26 cellular contexts compared by ENCODE assay signal in genomic region chr3:177992993-177993969, GRCh38.
DNase-seq lines count a peak whose midpoint lies in the region; ATAC-seq, FAIRE-seq and TF ChIP-seq lines count a peak whose summit lies in the region.
"Had no signal": no experiment of that assay in that cellular context is flagged by ENCODE, and none has a peak within 500 bp of the region (broad histone marks: within the 10 kb centered on the region; RNA-seq: fewer than 3 reads in every experiment).

No MANE protein-coding gene starts in this region.

- CTCF ChIA-PET in MCF 10A (lab: Yijun Ruan, JAX), result no interaction called here

- H3K27ac ChIP-seq in breast epithelium (no peak overlapping the region), upper lobe of right lung (no peak overlapping the region)
- H3K27ac ChIP-seq: SJCRH30 had no signal

- intact Hi-C loops in MCF 10A (cut with micrococcal nuclease), result no loop called here
- intact Hi-C loops in breast epithelium (cut with DNase I; ENCODE audit: low total_unique reads), result no loop called here
- intact Hi-C loops in upper lobe of right lung (cut with DNase I), result no loop called here

- no peak for TF ChIP-seq POLR2A in breast epithelium (IDR thresholded peaks at IDR 0.05)

- H3K27me3 ChIP-seq in breast epithelium (no peaks in the 10 kb centered on the region), upper lobe of right lung (no peaks in the 10 kb centered on the region)
- H3K27me3 ChIP-seq: BE2C, SJCRH30 had no signal

- FAIRE-seq in TTC549 (lab: Jason Lieb, UNC), result peak; percentile 93
- FAIRE-seq: D721Med had no signal

- H3K4me3 ChIP-seq in breast epithelium, result no peak overlapping the region
- no peak overlapping the region for H3K4me3 ChIP-seq in fibroblast of villous mesenchyme (ENCODE audit: low read depth, low read length)
- H3K4me3 ChIP-seq in upper lobe of right lung, result no peak overlapping the region
- H3K4me3 ChIP-seq: GM23338, SJCRH30 had no signal

- TF ChIP-seq CTCF in MCF 10A (IDR thresholded peaks at IDR 0.05; ENCODE audit: unreplicated experiment) (no peak), breast epithelium (IDR thresholded peaks at IDR 0.05) (no peak), fibroblast of villous mesenchyme (IDR thresholded peaks at IDR 0.05; ENCODE audit: insufficient read depth, low read depth, low read length) (no peak), upper lobe of right lung (IDR thresholded peaks at IDR 0.05) (no peak)

- H3K27ac Mint-ChIP-seq in MCF 10A (ENCODE audit: low read depth, unreplicated experiment), result peak overlapping the region; percentile 14
- H3K27ac Mint-ChIP-seq: CD14-positive monocyte; CD8-positive, alpha-beta memory T cell; GM23338; H9 had no signal

- no peaks in the 10 kb centered on the region for H3K9me3 Mint-ChIP-seq in MCF 10A (ENCODE audit: unreplicated experiment)
- H3K9me3 Mint-ChIP-seq: CD8-positive, alpha-beta memory T cell; GM23338; H9 had no signal

- POLR2A ChIA-PET in MCF 10A (lab: Yijun Ruan, JAX), result interaction anchor here (0.5 to 0.6 kb wide), 2 partner anchors 385 to 1681 kb away, joined by 3 read pairs; no protein-coding TSS in a partner anchor

- no peaks in the 10 kb centered on the region for H3K36me3 Mint-ChIP-seq in MCF 10A (ENCODE audit: insufficient read depth, unreplicated experiment)
- H3K36me3 Mint-ChIP-seq: CD14-positive monocyte; CD8-positive, alpha-beta memory T cell had no signal

- no peaks in the 10 kb centered on the region for H3K27me3 Mint-ChIP-seq in MCF 10A (ENCODE audit: insufficient read depth, unreplicated experiment)
- H3K27me3 Mint-ChIP-seq: CD8-positive, alpha-beta memory T cell had no signal

- H3K36me3 ChIP-seq in breast epithelium (no peaks in the 10 kb centered on the region), upper lobe of right lung (no peaks in the 10 kb centered on the region)
- H3K36me3 ChIP-seq: BE2C, SJCRH30 had no signal

- DNase-seq in MCF 10A (ENCODE audit: unreplicated experiment) (no peak), breast epithelium (ENCODE audit: low spot score in 2 of 2) (no peak), fibroblast of villous mesenchyme (ENCODE audit: low read depth) (peak; percentile 66), upper lobe of right lung (no peak)
- DNase-seq in activated CD4-positive, alpha-beta T cell treated with anti-CD3 and anti-CD28 coated beads, Interleukin-2, amount 50 U/mL, for 4 hours, result no peak
- DNase-seq in stimulated activated naive CD4-positive, alpha-beta T cell (lab: John Stamatoyannopoulos, UW), result no peak
- DNase-seq: 8988T; ACHN; BE2C; CD8-positive, alpha-beta memory T cell; H9; Karpas-422; NCI-H1105; NCI-H146; NCI-H1930; NCI-H2107; NCI-H446; NCI-H524 treated with DMSO at 0.1 percent for 48 hours; NCI-H774; PC-3; SJCRH30 had no signal

- no peaks in the 10 kb centered on the region for H3K9me3 ChIP-seq in breast epithelium
- no peaks in the 10 kb centered on the region for H3K9me3 ChIP-seq in upper lobe of right lung
- H3K9me3 ChIP-seq: BE2C, SJCRH30 had no signal

- H3K4me1 ChIP-seq in breast epithelium (no peaks in the 10 kb centered on the region), upper lobe of right lung (no peaks in the 10 kb centered on the region)
- H3K4me1 ChIP-seq: BE2C, SJCRH30 had no signal

- peaks cover 12% of the 10 kb centered on the region for H3K4me1 Mint-ChIP-seq in MCF 10A (ENCODE audit: insufficient read depth, unreplicated experiment)
- H3K4me1 Mint-ChIP-seq: GM23338, H9 had no signal

- no TSS peak for BruUV-seq in MCF 10A (replicated peaks; lab: Mats Ljungman, UMichigan)

- no peak overlapping the region for H3K4me3 Mint-ChIP-seq in MCF 10A (ENCODE audit: unreplicated experiment)
- H3K4me3 Mint-ChIP-seq: CD14-positive monocyte; CD8-positive, alpha-beta memory T cell; GM23338; H9 had no signal

- ATAC-seq in upper lobe of right lung (no peak), HG02885 (IDR thresholded peaks at IDR 0.05; ENCODE audit: poor library complexity, unreplicated experiment) (no peak)
- ATAC-seq: GM23338, PC-3 had no signal
